ENCODE assay signal across 17 cellular contexts in genomic region chr7:51278797-51279196, GRCh38. TPM values are rescaled to one million over a fixed set of nuclear protein-coding genes. Genes with fewer than 3 reads are reported as not detected.
DNase-seq lines count a peak whose midpoint lies in the region; ATAC-seq and TF ChIP-seq lines count a peak whose summit lies in the region.
"Had no signal": no experiment of that assay in that cellular context is flagged by ENCODE, and none has a peak within 500 bp of the region (broad histone marks: within the 10 kb centered on the region; RNA-seq: fewer than 3 reads in every experiment).

No MANE protein-coding gene starts in this region.

- intact Hi-C loops in HCT116 (cut with micrococcal nuclease) (no loop called here), psoas muscle (cut with DNase I) (loop anchor here (1.0 to 5.0 kb wide), 3 partner anchors 36 to 46 kb away; no protein-coding TSS in a partner anchor)

- no peaks in the 10 kb centered on the region for H3K27me3 ChIP-seq in HCT116 (ENCODE audit: insufficient read depth, low read length)
- no peaks in the 10 kb centered on the region for H3K27me3 ChIP-seq in psoas muscle (ENCODE audit: insufficient read depth in 3 of 3, low read length in 2 of 3)

- no peak overlapping the region for H3K9ac ChIP-seq in HCT116 (ENCODE audit: low read length)

- CTCF ChIA-PET in HCT116 (lab: Charles Lee) = no interaction called here

- H3K79me2 ChIP-seq in HCT116 (ENCODE audit: insufficient read depth, low read length) = no peaks in the 10 kb centered on the region; the same call in 1 of the 2 replicates

- TF ChIP-seq RAD21 in HCT116 (IDR thresholded peaks at IDR 0.05; ENCODE audit: low read depth) = no peak

- H3K9me2 ChIP-seq in HCT116 (ENCODE audit: insufficient read depth) = no peaks in the 10 kb centered on the region

- peaks cover 0 to 8% of the 10 kb centered on the region in 2 experiments; a peak in 2 of 4 replicates for H3K4me1 ChIP-seq in HCT116 (ENCODE audit: control insufficient read depth in 1 of 2, insufficient read depth in 2 of 2, low read length in 2 of 2)
- H3K4me1 ChIP-seq in psoas muscle = peaks cover 41% of the 10 kb centered on the region

- H3K27ac ChIP-seq in HCT116 (ENCODE audit: low read depth, low read length) = no peak overlapping the region
- peak overlapping the region; percentile 56 for H3K27ac ChIP-seq in angular gyrus (ENCODE audit: low read depth, low read length)
- H3K27ac ChIP-seq in psoas muscle = peak overlapping the region; percentile 92

- no TSS peak for BruUV-seq in HCT116 (replicated peaks; lab: Mats Ljungman, UMichigan)

- POLR2A ChIA-PET in HCT116 (lab: Charles Lee) = no interaction called here

- H3K4me3 ChIP-seq in HCT116 (replicated peaks in 1 of 2; ENCODE audit: low read depth in 1 of 2, low read length in 2 of 2) = no peak overlapping the region
- peak overlapping the region; percentile 53 for H3K4me3 ChIP-seq in psoas muscle
- H3K4me3 ChIP-seq: GM23338 had no signal

- no peak for TF ChIP-seq POLR2A in HCT116 (IDR thresholded peaks at IDR 0.05; ENCODE audit: borderline replicate concordance, extremely low read depth, insufficient read depth, insufficient read length)

- no peak for DNase-seq in HCT116 (ENCODE audit: low read depth, low spot score)
- peak; percentile 81 for DNase-seq in NCI-H2171 (lab: John Stamatoyannopoulos, UW)
- DNase-seq in psoas muscle = peak; percentile 46 to 77
- no peak for DNase-seq in NAMALWA (ENCODE audit: low spot score)
- DNase-seq: CD4-positive, CD25-positive, alpha-beta regulatory T cell; central memory CD4-positive, alpha-beta T cell; kidney glomerular epithelial cell; retina; stimulated activated CD4-positive, alpha-beta T cell treated with anti-CD3 and anti-CD28 coated beads, Interleukin-4, amount 100 ng/mL, for 4 hours; stimulated activated naive B cell treated with anti-CD40 and anti-IgM and Interleukin-4, amounts not matched to agents 10 μg/mL and 1 μg/mL and 100 μg/mL, for 72 hours; T-cell had no signal

- RAD21 ChIA-PET in HCT116 (lab: Charles Lee; ENCODE audit: low non-redundant PET in 1 of 2, low total read pairs in 2 of 2, uncharacterized antibody in 2 of 2, unreplicated experiment in 2 of 2) = no interaction called here

- no peaks in the 10 kb centered on the region for H4K20me1 ChIP-seq in HCT116 (ENCODE audit: insufficient read depth)

- WGBS in psoas muscle, 3 donors = 22 to 37% (median 25%) methylated on average over 6 of the region's 6 CpGs

- no peak overlapping the region for H2AFZ ChIP-seq in HCT116 (ENCODE audit: low read depth, low read length, poor library complexity, severe bottlenecking)
- H2AFZ ChIP-seq: GM23338 had no signal

- ATAC-seq in HCT116 = no peak; the same call in 1 of the 2 replicates
- peak; percentile 74 to 85 (median 81) for ATAC-seq in psoas muscle
- no peak for ATAC-seq in GM18861 (IDR thresholded peaks at IDR 0.05; ENCODE audit: unreplicated experiment)
- no peak for ATAC-seq in GM19328 (IDR thresholded peaks at IDR 0.05; ENCODE audit: unreplicated experiment)
- ATAC-seq: activated CD4-positive, CD25-positive, alpha-beta regulatory T cell treated with anti-CD3 and anti-CD28 coated beads, Interleukin-2, amount 50 U/mL, for 24 hours; GM23338; stimulated activated naive B cell treated with anti-CD40 and anti-IgM and Interleukin-4, amounts not matched to agents 10 μg/mL and 1 μg/mL and 100 μg/mL, for 72 hours; T-cell had no signal

- no peaks in the 10 kb centered on the region for H3K36me3 ChIP-seq in HCT116 (ENCODE audit: control insufficient read depth in 1 of 2, insufficient read depth in 2 of 2, low read length in 2 of 2)
- no peaks in the 10 kb centered on the region for H3K36me3 ChIP-seq in psoas muscle (ENCODE audit: insufficient read depth in 1 of 2, low read depth in 1 of 2)

- H3K9me3 ChIP-seq in HCT116 (ENCODE audit: control insufficient read depth in 1 of 2, insufficient read depth in 1 of 2, low read depth in 1 of 2, low read length in 2 of 2) (no peaks in the 10 kb centered on the region), psoas muscle (no peaks in the 10 kb centered on the region)

- H3K4me2 ChIP-seq in HCT116 (ENCODE audit: low read length) = peak overlapping the region; percentile 15; the same call in 1 of the 2 replicates
- H3K4me2 ChIP-seq: GM23338 had no signal

- TF ChIP-seq CTCF in HCT116 (IDR thresholded peaks at IDR 0.05 in 2 of 3, conservative IDR thresholded peaks at IDR 0.05 in 1 of 3; ENCODE audit: borderline replicate concordance in 1 of 3, insufficient read depth in 1 of 3, low read depth in 2 of 3, low read length in 2 of 3) (no peak), psoas muscle (IDR thresholded peaks at IDR 0.05) (no peak)

TF ChIP-seq in HCT116, 20 proteins besides CTCF, POLR2A, EP300 and RAD21:
- TF ChIP-seq POLR2AphosphoS5 (IDR thresholded peaks at IDR 0.05; ENCODE audit: low read depth, low read length) (no peak), YY1 (IDR thresholded peaks at IDR 0.05; ENCODE audit: extremely low read depth, insufficient replicate concordance, low read depth, low read length) (no peak), ATF3 (IDR thresholded peaks at IDR 0.05) (no peak), FOSL1 (IDR thresholded peaks at IDR 0.05; ENCODE audit: low read depth) (no peak), ZFX (IDR thresholded peaks at IDR 0.05) (no peak), EGR1 (IDR thresholded peaks at IDR 0.05; ENCODE audit: low read depth) (0 out of 2 replicates have a peak, but pooled peaks have one; percentile 27)

RNA-seq across cellular contexts. Expression of gene COBL, which starts 37.8 kb away (rescaled TPM):
- total RNA-seq in HCT116 (2021; ENCODE audit: unreplicated experiment) (19.3 TPM), psoas muscle (100 to 1,000 TPM in 3 of 4 donors, 10 to 100 TPM in 1; 57.5 to 139 (median 117) TPM)
- polyA plus RNA-seq in HCT116 (2012) = 11.6 and 12.0 TPM in 2 replicates
- polyA plus RNA-seq in psoas muscle = 100 to 1,000 TPM in 2 of 3 donors, 10 to 100 TPM in 1; 59.5 to 122 (median 115) TPM
- total RNA-seq: glomerular endothelial cell had no signal

Comparison
In these comparisons a context has a peak if more than half of its experiments do, and no peak if none do; other contexts are left out.
1. ATAC-seq: peak in psoas muscle (4 of 4); none in HCT116 (single experiment), GM18861 (single experiment) and GM19328 (single experiment).
2. DNase-seq: peak in NCI-H2171 (single experiment) and psoas muscle (2 of 2); none in HCT116 (single experiment) and NAMALWA (single experiment).